1 cellular context compared by ENCODE assay signal in the genomic region with DNA sequence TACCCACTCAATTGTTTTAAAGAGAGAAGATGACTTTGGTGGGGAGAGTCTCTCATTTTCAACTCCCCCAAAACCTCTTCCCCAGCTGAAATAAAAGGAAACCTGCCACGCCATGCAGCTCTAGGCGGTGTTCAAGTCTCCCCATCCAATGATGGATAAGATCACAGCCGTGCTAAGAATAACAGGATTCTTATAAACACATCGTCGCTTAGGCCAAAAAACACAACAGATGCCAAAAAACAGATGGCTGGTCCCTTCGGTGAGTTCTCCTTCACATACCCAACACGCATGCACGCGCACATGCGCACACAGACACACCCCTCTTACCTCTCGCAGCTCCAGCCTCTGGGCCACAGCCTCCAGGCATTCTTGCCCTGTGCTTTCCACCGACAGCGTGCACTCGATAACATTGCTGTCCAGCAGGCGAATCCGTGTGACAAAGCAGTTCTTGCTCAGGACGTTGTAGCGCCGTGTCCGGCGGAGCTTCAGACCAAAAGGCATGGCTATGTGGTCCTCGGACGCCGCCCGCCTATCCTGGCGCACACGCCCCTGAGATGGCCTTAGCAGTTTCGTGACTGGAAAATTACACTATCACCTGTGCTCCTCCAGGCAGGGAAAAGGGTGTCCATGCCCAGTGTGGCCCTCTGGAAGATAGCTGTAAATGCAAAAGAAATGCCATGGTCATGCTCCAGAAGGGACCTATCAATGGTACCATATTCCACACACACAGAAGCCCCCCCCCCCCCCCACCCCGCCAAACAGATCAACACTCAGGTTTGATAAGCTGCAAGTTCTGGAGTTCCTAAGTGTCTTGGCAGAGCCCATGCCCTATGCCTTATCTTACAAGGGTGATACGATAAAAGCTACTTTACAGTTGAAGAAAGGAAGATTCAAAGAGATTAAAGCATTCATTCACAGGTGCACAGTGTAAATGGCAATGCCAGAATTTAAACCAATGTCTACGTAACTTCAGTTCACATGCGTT.
TF ChIP-seq lines count a peak whose summit lies in the region.

No MANE protein-coding gene starts in this region.

TF ChIP-seq in GM23338, 12 proteins besides CTCF, POLR2A, EP300 and RAD21 (continued from another document):
- TF ChIP-seq, protein P1, sequence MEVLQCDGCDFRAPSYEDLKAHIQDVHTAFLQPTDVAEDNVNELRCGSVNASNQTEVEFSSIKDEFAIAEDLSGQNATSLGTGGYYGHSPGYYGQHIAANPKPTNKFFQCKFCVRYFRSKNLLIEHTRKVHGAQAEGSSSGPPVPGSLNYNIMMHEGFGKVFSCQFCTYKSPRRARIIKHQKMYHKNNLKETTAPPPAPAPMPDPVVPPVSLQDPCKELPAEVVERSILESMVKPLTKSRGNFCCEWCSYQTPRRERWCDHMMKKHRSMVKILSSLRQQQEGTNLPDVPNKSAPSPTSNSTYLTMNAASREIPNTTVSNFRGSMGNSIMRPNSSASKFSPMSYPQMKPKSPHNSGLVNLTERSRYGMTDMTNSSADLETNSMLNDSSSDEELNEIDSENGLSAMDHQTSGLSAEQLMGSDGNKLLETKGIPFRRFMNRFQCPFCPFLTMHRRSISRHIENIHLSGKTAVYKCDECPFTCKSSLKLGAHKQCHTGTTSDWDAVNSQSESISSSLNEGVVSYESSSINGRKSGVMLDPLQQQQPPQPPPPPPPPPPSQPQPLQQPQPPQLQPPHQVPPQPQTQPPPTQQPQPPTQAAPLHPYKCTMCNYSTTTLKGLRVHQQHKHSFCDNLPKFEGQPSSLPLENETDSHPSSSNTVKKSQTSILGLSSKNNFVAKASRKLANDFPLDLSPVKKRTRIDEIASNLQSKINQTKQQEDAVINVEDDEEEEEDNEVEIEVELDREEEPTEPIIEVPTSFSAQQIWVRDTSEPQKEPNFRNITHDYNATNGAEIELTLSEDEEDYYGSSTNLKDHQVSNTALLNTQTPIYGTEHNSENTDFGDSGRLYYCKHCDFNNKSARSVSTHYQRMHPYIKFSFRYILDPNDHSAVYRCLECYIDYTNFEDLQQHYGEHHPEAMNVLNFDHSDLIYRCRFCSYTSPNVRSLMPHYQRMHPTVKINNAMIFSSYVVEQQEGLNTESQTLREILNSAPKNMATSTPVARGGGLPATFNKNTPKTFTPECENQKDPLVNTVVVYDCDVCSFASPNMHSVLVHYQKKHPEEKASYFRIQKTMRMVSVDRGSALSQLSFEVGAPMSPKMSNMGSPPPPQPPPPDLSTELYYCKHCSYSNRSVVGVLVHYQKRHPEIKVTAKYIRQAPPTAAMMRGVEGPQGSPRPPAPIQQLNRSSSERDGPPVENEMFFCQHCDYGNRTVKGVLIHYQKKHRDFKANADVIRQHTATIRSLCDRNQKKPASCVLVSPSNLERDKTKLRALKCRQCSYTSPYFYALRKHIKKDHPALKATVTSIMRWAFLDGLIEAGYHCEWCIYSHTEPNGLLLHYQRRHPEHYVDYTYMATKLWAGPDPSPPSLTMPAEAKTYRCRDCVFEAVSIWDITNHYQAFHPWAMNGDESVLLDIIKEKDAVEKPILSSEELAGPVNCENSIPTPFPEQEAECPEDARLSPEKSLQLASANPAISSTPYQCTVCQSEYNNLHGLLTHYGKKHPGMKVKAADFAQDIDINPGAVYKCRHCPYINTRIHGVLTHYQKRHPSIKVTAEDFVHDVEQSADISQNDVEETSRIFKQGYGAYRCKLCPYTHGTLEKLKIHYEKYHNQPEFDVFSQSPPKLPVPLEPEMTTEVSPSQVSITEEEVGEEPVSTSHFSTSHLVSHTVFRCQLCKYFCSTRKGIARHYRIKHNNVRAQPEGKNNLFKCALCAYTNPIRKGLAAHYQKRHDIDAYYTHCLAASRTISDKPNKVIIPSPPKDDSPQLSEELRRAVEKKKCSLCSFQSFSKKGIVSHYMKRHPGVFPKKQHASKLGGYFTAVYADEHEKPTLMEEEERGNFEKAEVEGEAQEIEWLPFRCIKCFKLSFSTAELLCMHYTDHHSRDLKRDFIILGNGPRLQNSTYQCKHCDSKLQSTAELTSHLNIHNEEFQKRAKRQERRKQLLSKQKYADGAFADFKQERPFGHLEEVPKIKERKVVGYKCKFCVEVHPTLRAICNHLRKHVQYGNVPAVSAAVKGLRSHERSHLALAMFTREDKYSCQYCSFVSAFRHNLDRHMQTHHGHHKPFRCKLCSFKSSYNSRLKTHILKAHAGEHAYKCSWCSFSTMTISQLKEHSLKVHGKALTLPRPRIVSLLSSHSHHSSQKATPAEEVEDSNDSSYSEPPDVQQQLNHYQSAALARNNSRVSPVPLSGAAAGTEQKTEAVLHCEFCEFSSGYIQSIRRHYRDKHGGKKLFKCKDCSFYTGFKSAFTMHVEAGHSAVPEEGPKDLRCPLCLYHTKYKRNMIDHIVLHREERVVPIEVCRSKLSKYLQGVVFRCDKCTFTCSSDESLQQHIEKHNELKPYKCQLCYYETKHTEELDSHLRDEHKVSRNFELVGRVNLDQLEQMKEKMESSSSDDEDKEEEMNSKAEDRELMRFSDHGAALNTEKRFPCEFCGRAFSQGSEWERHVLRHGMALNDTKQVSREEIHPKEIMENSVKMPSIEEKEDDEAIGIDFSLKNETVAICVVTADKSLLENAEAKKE (CRISPR knock-in tag; IDR thresholded peaks at IDR 0.05), result no peak
